ENCODE assay signal across 28 cellular contexts in the genomic region with DNA sequence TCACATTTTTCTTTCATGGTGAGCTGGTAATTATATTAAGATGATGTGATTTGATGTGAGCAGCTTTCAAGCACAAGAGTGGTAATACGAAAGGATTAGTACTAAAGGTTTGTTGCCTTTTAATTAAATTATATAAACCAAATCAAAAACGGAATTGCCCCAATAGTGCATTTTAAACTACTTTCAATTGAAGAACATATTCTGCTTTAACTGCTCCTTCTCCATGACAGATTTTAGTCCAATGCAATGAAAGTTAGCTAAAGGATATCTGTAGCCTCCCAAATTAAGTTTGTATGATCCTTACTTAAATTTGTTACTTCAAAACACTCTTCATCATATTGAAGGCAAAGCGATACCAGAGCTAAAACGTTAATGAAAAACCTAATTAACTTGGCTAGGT.
"Had no signal": no experiment of that assay in that cellular context is flagged by ENCODE, and none has a peak within 500 bp of the region (broad histone marks: within the 10 kb centered on the region; RNA-seq: fewer than 3 reads in every experiment).

No MANE protein-coding gene starts in this region.

- H3K4me3 ChIP-seq: pancreas, prostate gland, right lobe of liver, sigmoid colon, stomach, thoracic aorta, thyroid gland, tibial nerve, upper lobe of left lung, vagina had no signal

- H3K36me3 ChIP-seq: neutrophil, pancreas, prostate gland, right lobe of liver, sigmoid colon, stomach, thoracic aorta, thyroid gland, tibial nerve, upper lobe of left lung, vagina had no signal

- H3K4me1 ChIP-seq: pancreas, prostate gland, right lobe of liver, sigmoid colon, stomach, thyroid gland, tibial nerve, upper lobe of left lung, vagina had no signal

- H3K9me3 ChIP-seq: neutrophil, pancreas, prostate gland, right lobe of liver, sigmoid colon, stomach, thoracic aorta, thyroid gland, tibial nerve, upper lobe of left lung, vagina had no signal

- FAIRE-seq: pancreas, small intestine, urothelium cell line had no signal

- H3K9me3 Mint-ChIP-seq: natural killer cell treated with Interleukin-12 subunit alpha and Interleukin-12 subunit beta and Interleukin-15 and Interleukin-18, amount 100 ng/mL, for 72 hours; nephron progenitor cell; neural crest cell; stimulated activated naive B cell treated with anti-CD40 and anti-IgM and Interleukin-4, amounts not matched to agents 10 μg/mL and 1 μg/mL and 100 μg/mL, for 72 hours; stimulated activated naive CD8-positive, alpha-beta T cell treated with anti-CD3 and anti-CD28 coated beads, Interleukin-15, Interleukin-2, amounts not matched to agents 100 ng/mL and 50 ng/mL, for 24 hours had no signal

- H3K27me3 Mint-ChIP-seq: stimulated activated naive B cell treated with anti-CD40 and anti-IgM and Interleukin-4, amounts not matched to agents 10 μg/mL and 1 μg/mL and 100 μg/mL, for 72 hours; stimulated activated naive CD8-positive, alpha-beta T cell treated with anti-CD3 and anti-CD28 coated beads, Interleukin-15, Interleukin-2, amounts not matched to agents 100 ng/mL and 50 ng/mL, for 24 hours had no signal

- H3K4me1 Mint-ChIP-seq: nephron progenitor cell; neural crest cell; stimulated activated effector memory CD8-positive, alpha-beta T cell treated with anti-CD3 and anti-CD28 coated beads, Interleukin-12 subunit alpha, Interleukin-12 subunit beta, amount 100 ng/mL, for 72 hours; stimulated activated naive B cell treated with anti-CD40 and anti-IgM and Interleukin-4, amounts not matched to agents 10 μg/mL and 1 μg/mL and 100 μg/mL, for 72 hours had no signal

- H3K36me3 Mint-ChIP-seq: natural killer cell treated with Interleukin-12 subunit alpha and Interleukin-12 subunit beta and Interleukin-15 and Interleukin-18, amount 100 ng/mL, for 72 hours; stimulated activated effector memory CD8-positive, alpha-beta T cell treated with anti-CD3 and anti-CD28 coated beads, Interleukin-12 subunit alpha, Interleukin-12 subunit beta, amount 100 ng/mL, for 72 hours; stimulated activated naive B cell treated with anti-CD40 and anti-IgM and Interleukin-4, amounts not matched to agents 10 μg/mL and 1 μg/mL and 100 μg/mL, for 72 hours had no signal

- DNase-seq: nephron progenitor cell; nucleus accumbens; pancreas; retina; right cardiac atrium; right lobe of liver; sigmoid colon; small intestine; stimulated activated CD4-positive, alpha-beta T cell treated with anti-CD3 and anti-CD28 coated beads, Interleukin-15, amount 100 ng/mL, for 24 hours; stimulated activated CD4-positive, alpha-beta T cell treated with anti-CD3 and anti-CD28 coated beads, Interleukin-2, amount 100 ng/mL, for 24 hours; stimulated activated CD4-positive, alpha-beta T cell treated with anti-CD3 and anti-CD28 coated beads, Interleukin-2, amount 100 ng/mL, for 48 hours; stimulated activated CD4-positive, alpha-beta T cell treated with anti-CD3 and anti-CD28 coated beads, Interleukin-4, amount 100 ng/mL, for 24 hours; stimulated activated naive B cell treated with anti-CD40 and anti-IgM and Interleukin-4, amounts not matched to agents 10 μg/mL and 1 μg/mL and 100 μg/mL, for 72 hours; stimulated activated naive CD4-positive, alpha-beta T cell treated with Interleukin-2 at 50 U/mL for 16 hours; stomach; thyroid gland; trophoblast cell; upper lobe of left lung had no signal

- H3K4me3 Mint-ChIP-seq: natural killer cell treated with Interleukin-12 subunit alpha and Interleukin-12 subunit beta and Interleukin-15 and Interleukin-18, amount 100 ng/mL, for 72 hours; nephron progenitor cell; neural crest cell; stimulated activated effector memory CD8-positive, alpha-beta T cell treated with anti-CD3 and anti-CD28 coated beads, Interleukin-12 subunit alpha, Interleukin-12 subunit beta, amount 100 ng/mL, for 72 hours; stimulated activated naive B cell treated with anti-CD40 and anti-IgM and Interleukin-4, amounts not matched to agents 10 μg/mL and 1 μg/mL and 100 μg/mL, for 72 hours; stimulated activated naive CD8-positive, alpha-beta T cell treated with anti-CD3 and anti-CD28 coated beads, Interleukin-15, Interleukin-2, amounts not matched to agents 100 ng/mL and 50 ng/mL, for 24 hours had no signal

- H3K27ac ChIP-seq: neutrophil, pancreas, prostate gland, right lobe of liver, sigmoid colon, stomach, thoracic aorta, thyroid gland, tibial nerve, upper lobe of left lung, vagina had no signal

- H3K27ac Mint-ChIP-seq: natural killer cell treated with Interleukin-12 subunit alpha and Interleukin-12 subunit beta and Interleukin-15 and Interleukin-18, amount 100 ng/mL, for 72 hours; nephron progenitor cell; stimulated activated effector memory CD8-positive, alpha-beta T cell treated with anti-CD3 and anti-CD28 coated beads, Interleukin-12 subunit alpha, Interleukin-12 subunit beta, amount 100 ng/mL, for 72 hours; stimulated activated naive B cell treated with anti-CD40 and anti-IgM and Interleukin-4, amounts not matched to agents 10 μg/mL and 1 μg/mL and 100 μg/mL, for 72 hours; stimulated activated naive CD8-positive, alpha-beta T cell treated with anti-CD3 and anti-CD28 coated beads, Interleukin-15, Interleukin-2, amounts not matched to agents 100 ng/mL and 50 ng/mL, for 24 hours had no signal

- H3K27me3 ChIP-seq: neutrophil, right lobe of liver, sigmoid colon, thyroid gland, upper lobe of left lung, vagina had no signal

- ATAC-seq: natural killer cell treated with Interleukin-12 subunit alpha and Interleukin-12 subunit beta and Interleukin-15 and Interleukin-18, amount 100 ng/mL, for 72 hours; pancreas; right cardiac atrium; right lobe of liver; stimulated activated effector memory CD8-positive, alpha-beta T cell treated with anti-CD3 and anti-CD28 coated beads, Interleukin-12 subunit alpha, Interleukin-12 subunit beta, amount 100 ng/mL, for 72 hours; stimulated activated naive B cell treated with anti-CD40 and anti-IgM and Interleukin-4, amounts not matched to agents 10 μg/mL and 1 μg/mL and 100 μg/mL, for 72 hours had no signal
